1 cellular context compared by ENCODE assay signal in genomic region chr1:160031368-160032164, GRCh38.
A peak's percentile ranks its signal among the peaks of the same experiment; 100 is the strongest.
TF ChIP-seq lines count a peak whose summit lies in the region.

PIGM (minus strand) TSS chr1:160031990; CDS start chr1:160031739, 251 bp downstream.

TF ChIP-seq in WTC11, 78 proteins besides CTCF, POLR2A, EP300 and RAD21 (continued from another document):
- TF ChIP-seq, protein P1, sequence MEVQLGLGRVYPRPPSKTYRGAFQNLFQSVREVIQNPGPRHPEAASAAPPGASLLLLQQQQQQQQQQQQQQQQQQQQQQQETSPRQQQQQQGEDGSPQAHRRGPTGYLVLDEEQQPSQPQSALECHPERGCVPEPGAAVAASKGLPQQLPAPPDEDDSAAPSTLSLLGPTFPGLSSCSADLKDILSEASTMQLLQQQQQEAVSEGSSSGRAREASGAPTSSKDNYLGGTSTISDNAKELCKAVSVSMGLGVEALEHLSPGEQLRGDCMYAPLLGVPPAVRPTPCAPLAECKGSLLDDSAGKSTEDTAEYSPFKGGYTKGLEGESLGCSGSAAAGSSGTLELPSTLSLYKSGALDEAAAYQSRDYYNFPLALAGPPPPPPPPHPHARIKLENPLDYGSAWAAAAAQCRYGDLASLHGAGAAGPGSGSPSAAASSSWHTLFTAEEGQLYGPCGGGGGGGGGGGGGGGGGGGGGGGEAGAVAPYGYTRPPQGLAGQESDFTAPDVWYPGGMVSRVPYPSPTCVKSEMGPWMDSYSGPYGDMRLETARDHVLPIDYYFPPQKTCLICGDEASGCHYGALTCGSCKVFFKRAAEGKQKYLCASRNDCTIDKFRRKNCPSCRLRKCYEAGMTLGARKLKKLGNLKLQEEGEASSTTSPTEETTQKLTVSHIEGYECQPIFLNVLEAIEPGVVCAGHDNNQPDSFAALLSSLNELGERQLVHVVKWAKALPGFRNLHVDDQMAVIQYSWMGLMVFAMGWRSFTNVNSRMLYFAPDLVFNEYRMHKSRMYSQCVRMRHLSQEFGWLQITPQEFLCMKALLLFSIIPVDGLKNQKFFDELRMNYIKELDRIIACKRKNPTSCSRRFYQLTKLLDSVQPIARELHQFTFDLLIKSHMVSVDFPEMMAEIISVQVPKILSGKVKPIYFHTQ (CRISPR knock-in tag; IDR thresholded peaks at IDR 0.05) = no peak
- TF ChIP-seq ZNF423 (CRISPR knock-in tag; IDR thresholded peaks at IDR 0.05) (no peak), CREB1 (CRISPR knock-in tag; IDR thresholded peaks at IDR 0.05) (no peak), ZSCAN18 (CRISPR knock-in tag; IDR thresholded peaks at IDR 0.05) (no peak), NR1H2 (CRISPR knock-in tag; IDR thresholded peaks at IDR 0.05) (no peak), NFYB (CRISPR knock-in tag; conservative IDR thresholded peaks at IDR 0.05; ENCODE audit: low read depth) (no peak), E2F1 (CRISPR knock-in tag; IDR thresholded peaks at IDR 0.05) (0 out of 2 replicates have a peak, but pooled peaks have one; percentile 12), EMX1 (CRISPR knock-in tag; IDR thresholded peaks at IDR 0.05) (no peak), NFATC4 (CRISPR knock-in tag; IDR thresholded peaks at IDR 0.05) (no peak), ATF1 (CRISPR knock-in tag; IDR thresholded peaks at IDR 0.05) (no peak), CREM (CRISPR knock-in tag; IDR thresholded peaks at IDR 0.05) (0 out of 2 replicates have a peak, but pooled peaks have one; percentile 25), ATF3 (CRISPR knock-in tag; conservative IDR thresholded peaks at IDR 0.05) (no peak), ZNF121 (CRISPR knock-in tag; IDR thresholded peaks at IDR 0.05) (no peak), PRRX2 (CRISPR knock-in tag; IDR thresholded peaks at IDR 0.05) (no peak), KAT7 (CRISPR knock-in tag; IDR thresholded peaks at IDR 0.05; ENCODE audit: borderline replicate concordance) (no peak), TP53 (CRISPR knock-in tag; IDR thresholded peaks at IDR 0.05) (no peak; the same call in 1 of the 2 replicates), ZBTB43 (CRISPR knock-in tag; IDR thresholded peaks at IDR 0.05) (no peak), SP1 (CRISPR knock-in tag; conservative IDR thresholded peaks at IDR 0.05) (peak; percentile 89), TEAD1 (CRISPR knock-in tag; IDR thresholded peaks at IDR 0.05) (peak; percentile 48; the same call in 1 of the 2 replicates), TCF7 (CRISPR knock-in tag; IDR thresholded peaks at IDR 0.05; ENCODE audit: low read depth) (no peak), ZNF416 (CRISPR knock-in tag; IDR thresholded peaks at IDR 0.05) (no peak), GTF2I (CRISPR knock-in tag; conservative IDR thresholded peaks at IDR 0.05) (no peak), ETV6 (CRISPR knock-in tag; IDR thresholded peaks at IDR 0.05) (peak; percentile 70; the same call in 1 of the 2 replicates), OVOL2 (CRISPR knock-in tag; IDR thresholded peaks at IDR 0.05; ENCODE audit: borderline replicate concordance) (no peak; the same call in 1 of the 2 replicates)
- TF ChIP-seq, protein P2, sequence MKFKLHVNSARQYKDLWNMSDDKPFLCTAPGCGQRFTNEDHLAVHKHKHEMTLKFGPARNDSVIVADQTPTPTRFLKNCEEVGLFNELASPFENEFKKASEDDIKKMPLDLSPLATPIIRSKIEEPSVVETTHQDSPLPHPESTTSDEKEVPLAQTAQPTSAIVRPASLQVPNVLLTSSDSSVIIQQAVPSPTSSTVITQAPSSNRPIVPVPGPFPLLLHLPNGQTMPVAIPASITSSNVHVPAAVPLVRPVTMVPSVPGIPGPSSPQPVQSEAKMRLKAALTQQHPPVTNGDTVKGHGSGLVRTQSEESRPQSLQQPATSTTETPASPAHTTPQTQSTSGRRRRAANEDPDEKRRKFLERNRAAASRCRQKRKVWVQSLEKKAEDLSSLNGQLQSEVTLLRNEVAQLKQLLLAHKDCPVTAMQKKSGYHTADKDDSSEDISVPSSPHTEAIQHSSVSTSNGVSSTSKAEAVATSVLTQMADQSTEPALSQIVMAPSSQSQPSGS (CRISPR knock-in tag; IDR thresholded peaks at IDR 0.05; ENCODE audit: borderline replicate concordance, low read depth) = no peak
- TF ChIP-seq, protein P3, sequence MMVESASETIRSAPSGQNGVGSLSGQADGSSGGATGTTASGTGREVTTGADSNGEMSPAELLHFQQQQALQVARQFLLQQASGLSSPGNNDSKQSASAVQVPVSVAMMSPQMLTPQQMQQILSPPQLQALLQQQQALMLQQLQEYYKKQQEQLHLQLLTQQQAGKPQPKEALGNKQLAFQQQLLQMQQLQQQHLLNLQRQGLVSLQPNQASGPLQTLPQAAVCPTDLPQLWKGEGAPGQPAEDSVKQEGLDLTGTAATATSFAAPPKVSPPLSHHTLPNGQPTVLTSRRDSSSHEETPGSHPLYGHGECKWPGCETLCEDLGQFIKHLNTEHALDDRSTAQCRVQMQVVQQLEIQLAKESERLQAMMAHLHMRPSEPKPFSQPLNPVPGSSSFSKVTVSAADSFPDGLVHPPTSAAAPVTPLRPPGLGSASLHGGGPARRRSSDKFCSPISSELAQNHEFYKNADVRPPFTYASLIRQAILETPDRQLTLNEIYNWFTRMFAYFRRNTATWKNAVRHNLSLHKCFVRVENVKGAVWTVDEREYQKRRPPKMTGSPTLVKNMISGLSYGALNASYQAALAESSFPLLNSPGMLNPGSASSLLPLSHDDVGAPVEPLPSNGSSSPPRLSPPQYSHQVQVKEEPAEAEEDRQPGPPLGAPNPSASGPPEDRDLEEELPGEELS (CRISPR knock-in tag; IDR thresholded peaks at IDR 0.05) = no peak; the same call in 1 of the 2 replicates
- TF ChIP-seq, protein P4, sequence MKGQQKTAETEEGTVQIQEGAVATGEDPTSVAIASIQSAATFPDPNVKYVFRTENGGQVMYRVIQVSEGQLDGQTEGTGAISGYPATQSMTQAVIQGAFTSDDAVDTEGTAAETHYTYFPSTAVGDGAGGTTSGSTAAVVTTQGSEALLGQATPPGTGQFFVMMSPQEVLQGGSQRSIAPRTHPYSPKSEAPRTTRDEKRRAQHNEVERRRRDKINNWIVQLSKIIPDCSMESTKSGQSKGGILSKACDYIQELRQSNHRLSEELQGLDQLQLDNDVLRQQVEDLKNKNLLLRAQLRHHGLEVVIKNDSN (CRISPR knock-in tag; IDR thresholded peaks at IDR 0.05) = peak; percentile 37
- TF ChIP-seq, protein P5, sequence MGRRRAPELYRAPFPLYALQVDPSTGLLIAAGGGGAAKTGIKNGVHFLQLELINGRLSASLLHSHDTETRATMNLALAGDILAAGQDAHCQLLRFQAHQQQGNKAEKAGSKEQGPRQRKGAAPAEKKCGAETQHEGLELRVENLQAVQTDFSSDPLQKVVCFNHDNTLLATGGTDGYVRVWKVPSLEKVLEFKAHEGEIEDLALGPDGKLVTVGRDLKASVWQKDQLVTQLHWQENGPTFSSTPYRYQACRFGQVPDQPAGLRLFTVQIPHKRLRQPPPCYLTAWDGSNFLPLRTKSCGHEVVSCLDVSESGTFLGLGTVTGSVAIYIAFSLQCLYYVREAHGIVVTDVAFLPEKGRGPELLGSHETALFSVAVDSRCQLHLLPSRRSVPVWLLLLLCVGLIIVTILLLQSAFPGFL (CRISPR knock-in tag; IDR thresholded peaks at IDR 0.05; ENCODE audit: borderline replicate concordance) = no peak
- TF ChIP-seq, protein P6, sequence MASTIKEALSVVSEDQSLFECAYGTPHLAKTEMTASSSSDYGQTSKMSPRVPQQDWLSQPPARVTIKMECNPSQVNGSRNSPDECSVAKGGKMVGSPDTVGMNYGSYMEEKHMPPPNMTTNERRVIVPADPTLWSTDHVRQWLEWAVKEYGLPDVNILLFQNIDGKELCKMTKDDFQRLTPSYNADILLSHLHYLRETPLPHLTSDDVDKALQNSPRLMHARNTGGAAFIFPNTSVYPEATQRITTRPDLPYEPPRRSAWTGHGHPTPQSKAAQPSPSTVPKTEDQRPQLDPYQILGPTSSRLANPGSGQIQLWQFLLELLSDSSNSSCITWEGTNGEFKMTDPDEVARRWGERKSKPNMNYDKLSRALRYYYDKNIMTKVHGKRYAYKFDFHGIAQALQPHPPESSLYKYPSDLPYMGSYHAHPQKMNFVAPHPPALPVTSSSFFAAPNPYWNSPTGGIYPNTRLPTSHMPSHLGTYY (CRISPR knock-in tag; IDR thresholded peaks at IDR 0.05) = no peak
- TF ChIP-seq, protein P7, sequence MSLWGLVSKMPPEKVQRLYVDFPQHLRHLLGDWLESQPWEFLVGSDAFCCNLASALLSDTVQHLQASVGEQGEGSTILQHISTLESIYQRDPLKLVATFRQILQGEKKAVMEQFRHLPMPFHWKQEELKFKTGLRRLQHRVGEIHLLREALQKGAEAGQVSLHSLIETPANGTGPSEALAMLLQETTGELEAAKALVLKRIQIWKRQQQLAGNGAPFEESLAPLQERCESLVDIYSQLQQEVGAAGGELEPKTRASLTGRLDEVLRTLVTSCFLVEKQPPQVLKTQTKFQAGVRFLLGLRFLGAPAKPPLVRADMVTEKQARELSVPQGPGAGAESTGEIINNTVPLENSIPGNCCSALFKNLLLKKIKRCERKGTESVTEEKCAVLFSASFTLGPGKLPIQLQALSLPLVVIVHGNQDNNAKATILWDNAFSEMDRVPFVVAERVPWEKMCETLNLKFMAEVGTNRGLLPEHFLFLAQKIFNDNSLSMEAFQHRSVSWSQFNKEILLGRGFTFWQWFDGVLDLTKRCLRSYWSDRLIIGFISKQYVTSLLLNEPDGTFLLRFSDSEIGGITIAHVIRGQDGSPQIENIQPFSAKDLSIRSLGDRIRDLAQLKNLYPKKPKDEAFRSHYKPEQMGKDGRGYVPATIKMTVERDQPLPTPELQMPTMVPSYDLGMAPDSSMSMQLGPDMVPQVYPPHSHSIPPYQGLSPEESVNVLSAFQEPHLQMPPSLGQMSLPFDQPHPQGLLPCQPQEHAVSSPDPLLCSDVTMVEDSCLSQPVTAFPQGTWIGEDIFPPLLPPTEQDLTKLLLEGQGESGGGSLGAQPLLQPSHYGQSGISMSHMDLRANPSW (CRISPR knock-in tag; conservative IDR thresholded peaks at IDR 0.05; ENCODE audit: low read depth) = no peak
- TF ChIP-seq, protein P8, sequence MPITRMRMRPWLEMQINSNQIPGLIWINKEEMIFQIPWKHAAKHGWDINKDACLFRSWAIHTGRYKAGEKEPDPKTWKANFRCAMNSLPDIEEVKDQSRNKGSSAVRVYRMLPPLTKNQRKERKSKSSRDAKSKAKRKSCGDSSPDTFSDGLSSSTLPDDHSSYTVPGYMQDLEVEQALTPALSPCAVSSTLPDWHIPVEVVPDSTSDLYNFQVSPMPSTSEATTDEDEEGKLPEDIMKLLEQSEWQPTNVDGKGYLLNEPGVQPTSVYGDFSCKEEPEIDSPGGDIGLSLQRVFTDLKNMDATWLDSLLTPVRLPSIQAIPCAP (CRISPR knock-in tag; IDR thresholded peaks at IDR 0.05) = no peak
